1 cellular context compared by ENCODE assay signal in the genomic region with DNA sequence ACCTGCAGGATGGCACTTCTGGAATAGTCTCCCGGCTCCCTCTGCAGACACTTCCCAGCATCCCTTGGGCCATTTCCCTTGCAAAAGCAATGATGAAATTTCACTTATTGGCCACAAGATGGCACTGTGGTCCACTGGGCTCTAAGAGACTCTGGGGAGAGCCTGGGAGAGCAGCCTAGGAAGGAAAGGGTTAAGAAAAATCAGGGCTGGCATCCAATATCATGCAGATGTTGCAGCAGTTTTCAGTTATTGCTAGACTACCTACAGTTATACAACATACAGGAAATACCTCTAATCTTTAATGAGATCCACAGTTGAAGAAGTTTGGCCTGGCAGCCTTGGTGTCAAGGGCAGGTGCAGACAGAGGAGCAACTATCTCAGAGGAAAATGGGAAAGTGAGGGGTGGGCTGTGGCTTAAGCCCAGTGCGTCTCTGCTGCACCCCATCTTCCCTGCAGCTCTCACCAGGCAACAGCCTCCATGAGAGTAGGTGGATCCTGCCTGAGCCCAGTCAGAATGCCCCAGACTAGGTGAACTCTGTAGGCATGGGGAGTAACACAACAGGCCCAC.
TF ChIP-seq lines count a peak whose summit lies in the region.

No MANE protein-coding gene starts in this region.

TF ChIP-seq in H1, 55 proteins besides CTCF, POLR2A, EP300 and RAD21 (continued from another document):
- TF ChIP-seq, protein P1, sequence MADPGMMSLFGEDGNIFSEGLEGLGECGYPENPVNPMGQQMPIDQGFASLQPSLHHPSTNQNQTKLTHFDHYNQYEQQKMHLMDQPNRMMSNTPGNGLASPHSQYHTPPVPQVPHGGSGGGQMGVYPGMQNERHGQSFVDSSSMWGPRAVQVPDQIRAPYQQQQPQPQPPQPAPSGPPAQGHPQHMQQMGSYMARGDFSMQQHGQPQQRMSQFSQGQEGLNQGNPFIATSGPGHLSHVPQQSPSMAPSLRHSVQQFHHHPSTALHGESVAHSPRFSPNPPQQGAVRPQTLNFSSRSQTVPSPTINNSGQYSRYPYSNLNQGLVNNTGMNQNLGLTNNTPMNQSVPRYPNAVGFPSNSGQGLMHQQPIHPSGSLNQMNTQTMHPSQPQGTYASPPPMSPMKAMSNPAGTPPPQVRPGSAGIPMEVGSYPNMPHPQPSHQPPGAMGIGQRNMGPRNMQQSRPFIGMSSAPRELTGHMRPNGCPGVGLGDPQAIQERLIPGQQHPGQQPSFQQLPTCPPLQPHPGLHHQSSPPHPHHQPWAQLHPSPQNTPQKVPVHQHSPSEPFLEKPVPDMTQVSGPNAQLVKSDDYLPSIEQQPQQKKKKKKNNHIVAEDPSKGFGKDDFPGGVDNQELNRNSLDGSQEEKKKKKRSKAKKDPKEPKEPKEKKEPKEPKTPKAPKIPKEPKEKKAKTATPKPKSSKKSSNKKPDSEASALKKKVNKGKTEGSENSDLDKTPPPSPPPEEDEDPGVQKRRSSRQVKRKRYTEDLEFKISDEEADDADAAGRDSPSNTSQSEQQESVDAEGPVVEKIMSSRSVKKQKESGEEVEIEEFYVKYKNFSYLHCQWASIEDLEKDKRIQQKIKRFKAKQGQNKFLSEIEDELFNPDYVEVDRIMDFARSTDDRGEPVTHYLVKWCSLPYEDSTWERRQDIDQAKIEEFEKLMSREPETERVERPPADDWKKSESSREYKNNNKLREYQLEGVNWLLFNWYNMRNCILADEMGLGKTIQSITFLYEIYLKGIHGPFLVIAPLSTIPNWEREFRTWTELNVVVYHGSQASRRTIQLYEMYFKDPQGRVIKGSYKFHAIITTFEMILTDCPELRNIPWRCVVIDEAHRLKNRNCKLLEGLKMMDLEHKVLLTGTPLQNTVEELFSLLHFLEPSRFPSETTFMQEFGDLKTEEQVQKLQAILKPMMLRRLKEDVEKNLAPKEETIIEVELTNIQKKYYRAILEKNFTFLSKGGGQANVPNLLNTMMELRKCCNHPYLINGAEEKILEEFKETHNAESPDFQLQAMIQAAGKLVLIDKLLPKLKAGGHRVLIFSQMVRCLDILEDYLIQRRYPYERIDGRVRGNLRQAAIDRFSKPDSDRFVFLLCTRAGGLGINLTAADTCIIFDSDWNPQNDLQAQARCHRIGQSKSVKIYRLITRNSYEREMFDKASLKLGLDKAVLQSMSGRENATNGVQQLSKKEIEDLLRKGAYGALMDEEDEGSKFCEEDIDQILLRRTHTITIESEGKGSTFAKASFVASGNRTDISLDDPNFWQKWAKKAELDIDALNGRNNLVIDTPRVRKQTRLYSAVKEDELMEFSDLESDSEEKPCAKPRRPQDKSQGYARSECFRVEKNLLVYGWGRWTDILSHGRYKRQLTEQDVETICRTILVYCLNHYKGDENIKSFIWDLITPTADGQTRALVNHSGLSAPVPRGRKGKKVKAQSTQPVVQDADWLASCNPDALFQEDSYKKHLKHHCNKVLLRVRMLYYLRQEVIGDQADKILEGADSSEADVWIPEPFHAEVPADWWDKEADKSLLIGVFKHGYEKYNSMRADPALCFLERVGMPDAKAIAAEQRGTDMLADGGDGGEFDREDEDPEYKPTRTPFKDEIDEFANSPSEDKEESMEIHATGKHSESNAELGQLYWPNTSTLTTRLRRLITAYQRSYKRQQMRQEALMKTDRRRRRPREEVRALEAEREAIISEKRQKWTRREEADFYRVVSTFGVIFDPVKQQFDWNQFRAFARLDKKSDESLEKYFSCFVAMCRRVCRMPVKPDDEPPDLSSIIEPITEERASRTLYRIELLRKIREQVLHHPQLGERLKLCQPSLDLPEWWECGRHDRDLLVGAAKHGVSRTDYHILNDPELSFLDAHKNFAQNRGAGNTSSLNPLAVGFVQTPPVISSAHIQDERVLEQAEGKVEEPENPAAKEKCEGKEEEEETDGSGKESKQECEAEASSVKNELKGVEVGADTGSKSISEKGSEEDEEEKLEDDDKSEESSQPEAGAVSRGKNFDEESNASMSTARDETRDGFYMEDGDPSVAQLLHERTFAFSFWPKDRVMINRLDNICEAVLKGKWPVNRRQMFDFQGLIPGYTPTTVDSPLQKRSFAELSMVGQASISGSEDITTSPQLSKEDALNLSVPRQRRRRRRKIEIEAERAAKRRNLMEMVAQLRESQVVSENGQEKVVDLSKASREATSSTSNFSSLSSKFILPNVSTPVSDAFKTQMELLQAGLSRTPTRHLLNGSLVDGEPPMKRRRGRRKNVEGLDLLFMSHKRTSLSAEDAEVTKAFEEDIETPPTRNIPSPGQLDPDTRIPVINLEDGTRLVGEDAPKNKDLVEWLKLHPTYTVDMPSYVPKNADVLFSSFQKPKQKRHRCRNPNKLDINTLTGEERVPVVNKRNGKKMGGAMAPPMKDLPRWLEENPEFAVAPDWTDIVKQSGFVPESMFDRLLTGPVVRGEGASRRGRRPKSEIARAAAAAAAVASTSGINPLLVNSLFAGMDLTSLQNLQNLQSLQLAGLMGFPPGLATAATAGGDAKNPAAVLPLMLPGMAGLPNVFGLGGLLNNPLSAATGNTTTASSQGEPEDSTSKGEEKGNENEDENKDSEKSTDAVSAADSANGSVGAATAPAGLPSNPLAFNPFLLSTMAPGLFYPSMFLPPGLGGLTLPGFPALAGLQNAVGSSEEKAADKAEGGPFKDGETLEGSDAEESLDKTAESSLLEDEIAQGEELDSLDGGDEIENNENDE (IDR thresholded peaks at IDR 0.05; ENCODE audit: insufficient replicate concordance, low read length), result no peak
- TF ChIP-seq TAF7 (optimal IDR thresholded peaks at IDR 0.05; ENCODE audit: borderline replicate concordance, low read depth, low read length) (peak; percentile 46), NRF1 (IDR thresholded peaks at IDR 0.05; ENCODE audit: low read depth, low read length) (no peak), CEBPB (IDR thresholded peaks at IDR 0.05; ENCODE audit: low read depth, low read length) (peak; percentile 55), POU5F1 (IDR thresholded peaks at IDR 0.05; ENCODE audit: low read depth, low read length) (no peak), NANOG (IDR thresholded peaks at IDR 0.05; ENCODE audit: insufficient read depth, low read depth, low read length, poor library complexity, severe bottlenecking) (no peak), SIRT6 (IDR thresholded peaks at IDR 0.05; ENCODE audit: low read length) (no peak), TBP (IDR thresholded peaks at IDR 0.05; ENCODE audit: low read depth, low read length) (no peak)
- TF ChIP-seq, protein P2, sequence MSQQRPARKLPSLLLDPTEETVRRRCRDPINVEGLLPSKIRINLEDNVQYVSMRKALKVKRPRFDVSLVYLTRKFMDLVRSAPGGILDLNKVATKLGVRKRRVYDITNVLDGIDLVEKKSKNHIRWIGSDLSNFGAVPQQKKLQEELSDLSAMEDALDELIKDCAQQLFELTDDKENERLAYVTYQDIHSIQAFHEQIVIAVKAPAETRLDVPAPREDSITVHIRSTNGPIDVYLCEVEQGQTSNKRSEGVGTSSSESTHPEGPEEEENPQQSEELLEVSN (IDR thresholded peaks at IDR 0.05), result no peak
TF ChIP-seq in H1: peak in this region for 3.
